16 cellular contexts compared by ENCODE assay signal in genomic region chr6:3376064-3376463, GRCh38.
"Had no signal": no experiment of that assay in that cellular context is flagged by ENCODE, and none has a peak within 500 bp of the region (broad histone marks: within the 10 kb centered on the region; RNA-seq: fewer than 3 reads in every experiment).

No MANE protein-coding gene starts in this region.

- H2AFZ ChIP-seq: hepatocyte had no signal

- H3K36me3 ChIP-seq: breast epithelium, left ventricle myocardium inferior, tibial nerve, vagina had no signal

- DNase-seq: activated CD4-positive, alpha-beta T cell treated with anti-CD3 and anti-CD28 coated beads for 4 hours; activated CD8-positive, alpha-beta memory T cell treated with anti-CD3 and anti-CD28 coated beads, Interleukin-2, amount 50 U/mL, for 48 hours; activated naive CD4-positive, alpha-beta T cell; activated naive CD8-positive, alpha-beta T cell treated with anti-CD3 and anti-CD28 coated beads, Interleukin-2, amount 10 ng/mL, durations not matched to agents 7 days and 5 days; activated T-cell treated with anti-CD3 and anti-CD28 coated beads, Interleukin-2, amount 50 U/mL, for 72 hours; aorta; erythroblast; left ventricle myocardium inferior; stimulated activated CD4-positive, alpha-beta T cell treated with anti-CD3 and anti-CD28 coated beads, Interleukin-12 subunit alpha, Interleukin-12 subunit beta, amount 100 ng/mL, for 4 hours; stimulated activated CD4-positive, alpha-beta T cell treated with anti-CD3 and anti-CD28 coated beads, Interleukin-2, amount 100 ng/mL, for 24 hours; T-helper 2 cell had no signal

- H3K27ac ChIP-seq: hepatocyte, left ventricle myocardium inferior, vagina had no signal

- H3K4me1 ChIP-seq: vagina had no signal

- H3K4me3 Mint-ChIP-seq: activated naive CD8-positive, alpha-beta T cell treated with anti-CD3 and anti-CD28 coated beads, Interleukin-2, amount 10 ng/mL, durations not matched to agents 7 days and 5 days; activated T-cell treated with anti-CD3 and anti-CD28 coated beads, Interleukin-2, amount 50 U/mL, for 72 hours; WTC11 had no signal

- H3K36me3 Mint-ChIP-seq: activated naive CD8-positive, alpha-beta T cell treated with anti-CD3 and anti-CD28 coated beads, Interleukin-2, amount 10 ng/mL, durations not matched to agents 7 days and 5 days; WTC11 had no signal

- H3K4me3 ChIP-seq: breast epithelium, hepatocyte, left ventricle myocardium inferior, tibial nerve, vagina had no signal

- H3K4me2 ChIP-seq: hepatocyte had no signal

- H3K9me3 ChIP-seq: breast epithelium, left ventricle myocardium inferior, tibial nerve, vagina had no signal

- H3K9me3 Mint-ChIP-seq: activated naive CD8-positive, alpha-beta T cell treated with anti-CD3 and anti-CD28 coated beads, Interleukin-2, amount 10 ng/mL, durations not matched to agents 7 days and 5 days; activated T-cell treated with anti-CD3 and anti-CD28 coated beads, Interleukin-2, amount 50 U/mL, for 72 hours; WTC11 had no signal

- H3K27ac Mint-ChIP-seq: activated naive CD8-positive, alpha-beta T cell treated with anti-CD3 and anti-CD28 coated beads, Interleukin-2, amount 10 ng/mL, durations not matched to agents 7 days and 5 days; activated T-cell treated with anti-CD3 and anti-CD28 coated beads, Interleukin-2, amount 50 U/mL, for 72 hours had no signal

- H3K27me3 ChIP-seq: breast epithelium, hepatocyte, tibial nerve, vagina had no signal
